1 cellular context compared by ENCODE assay signal in genomic region chr12:106522708-106523107, GRCh38.
TF ChIP-seq lines count a peak whose summit lies in the region.

No MANE protein-coding gene starts in this region.

TF ChIP-seq in HEK293, 187 proteins besides CTCF, POLR2A, EP300 and RAD21 (continued from another document):
- TF ChIP-seq ZBTB10 (tag by site-specific recombination; IDR thresholded peaks at IDR 0.05), result no peak
- TF ChIP-seq ZNF391 (tag by site-specific recombination; IDR thresholded peaks at IDR 0.05; ENCODE audit: borderline replicate concordance, low read depth), result no peak
- TF ChIP-seq PRDM2 (tag by site-specific recombination; IDR thresholded peaks at IDR 0.05; ENCODE audit: borderline replicate concordance), result no peak
- no peak for TF ChIP-seq ZSCAN5A (tag by site-specific recombination; IDR thresholded peaks at IDR 0.05)
- no peak for TF ChIP-seq ZNF658 (tag by site-specific recombination; IDR thresholded peaks at IDR 0.05)
